ENCODE assay signal across 8 cellular contexts in the genomic region with DNA sequence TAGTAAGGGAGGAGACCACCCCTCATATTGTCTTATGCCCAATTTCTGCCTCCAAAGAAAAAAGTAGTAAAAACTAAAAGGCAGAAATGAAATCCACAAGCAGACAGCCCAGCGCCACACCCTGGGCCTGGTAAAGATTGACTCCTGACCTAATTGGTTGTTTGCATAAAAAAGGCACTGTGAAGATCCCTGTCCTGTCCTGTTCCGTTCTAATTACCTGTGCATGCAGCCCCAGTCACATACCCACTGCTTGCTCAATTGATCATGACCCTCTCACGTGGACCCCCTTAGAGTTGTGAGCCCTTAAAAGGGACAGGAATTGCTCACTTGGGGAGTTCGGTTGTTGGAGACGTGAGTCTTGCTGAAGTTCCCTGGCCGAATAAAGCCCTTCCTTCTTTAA. TPM values are rescaled to one million over a fixed set of nuclear protein-coding genes. Genes with fewer than 3 reads are reported as not detected.
DNase-seq lines count a peak whose midpoint lies in the region; ATAC-seq, FAIRE-seq and TF ChIP-seq lines count a peak whose summit lies in the region.
"Not testable (repeated sequence)": the region's sequence is repeated elsewhere in the genome, so short reads cannot be mapped to it uniquely, and the experiment has no call there.

No MANE protein-coding gene starts in this region.

- H3K27ac ChIP-seq in BLaER1 (peak overlapping the region; percentile 96; the same call in 1 of the 2 replicates), HUES48 (ENCODE audit: low read depth, low read length) (peak overlapping the region; percentile 95), stomach (peak overlapping the region in 4 of 5 donors; percentile 94 to 98 (median 96))
- H3K27ac ChIP-seq in HepG2 (ENCODE audit: extremely low read length, insufficient read depth, low read length), result not testable (repeated sequence)

- FAIRE-seq in HepG2 (lab: Jason Lieb, UNC), result not testable (repeated sequence)

- H3K4me1 ChIP-seq in BLaER1 (peaks cover 31% of the 10 kb centered on the region), HUES48 (ENCODE audit: control insufficient read depth, insufficient read depth, low read length) (peaks cover 20% of the 10 kb centered on the region), HepG2 (ENCODE audit: insufficient read depth, low read length) (peaks cover 51% of the 10 kb centered on the region), stomach (peaks cover 18 to 33% (median 26%) of the 10 kb centered on the region in 4 donors)

- ATAC-seq in activated CD4-positive, alpha-beta T cell treated with anti-CD3 and anti-CD28 coated beads for 36 hours; effector memory CD8-positive, alpha-beta T cell (replicated peaks); HepG2: not testable (repeated sequence)

- not testable (repeated sequence) for H3K36me3 Mint-ChIP-seq in activated CD4-positive, alpha-beta T cell treated with anti-CD3 and anti-CD28 coated beads for 36 hours (ENCODE audit: low read depth); activated naive CD4-positive, alpha-beta T cell treated with anti-CD3 and anti-CD28 coated beads, Interleukin-2, amount 10 ng/mL, durations not matched to agents 7 days and 5 days; nephron (ENCODE audit: low read depth)
- peaks cover 35% of the 10 kb centered on the region for H3K36me3 Mint-ChIP-seq in effector memory CD8-positive, alpha-beta T cell (ENCODE audit: insufficient read depth)

- not testable (repeated sequence) for H3K27me3 ChIP-seq in BLaER1; HUES48 (ENCODE audit: control insufficient read depth, insufficient read depth, low read length); HepG2 (ENCODE audit: control insufficient read depth in 1 of 2, insufficient read depth in 2 of 2, low read length in 2 of 2); stomach

- H3K27ac Mint-ChIP-seq in activated CD4-positive, alpha-beta T cell treated with anti-CD3 and anti-CD28 coated beads for 36 hours, result peak overlapping the region; percentile 100
- peak overlapping the region; percentile 42 for H3K27ac Mint-ChIP-seq in activated naive CD4-positive, alpha-beta T cell treated with anti-CD3 and anti-CD28 coated beads, Interleukin-2, amount 10 ng/mL, durations not matched to agents 7 days and 5 days
- peak overlapping the region; percentile 53 to 100 for H3K27ac Mint-ChIP-seq in effector memory CD8-positive, alpha-beta T cell
- peak overlapping the region; percentile 99 for H3K27ac Mint-ChIP-seq in nephron

- POLR2A ChIA-PET in activated CD4-positive, alpha-beta T cell treated with anti-CD3 and anti-CD28 coated beads for 36 hours (lab: Charles Lee), result not testable (repeated sequence)
- POLR2A ChIA-PET in HepG2 (lab: Yijun Ruan, JAX), result interaction anchor here (3.2 to 3.3 kb wide), 2 partner anchors 9 to 11 kb away, joined by 54 to 145 read pairs; partner anchors contain the start of gene GZF1

- not testable (repeated sequence) for H3K4me2 ChIP-seq in BLaER1; HepG2 (ENCODE audit: low read depth, low read length)

- not testable (repeated sequence) for H3K36me3 ChIP-seq in BLaER1; HUES48 (ENCODE audit: control insufficient read depth, insufficient read depth, low read length); HepG2 (replicated peaks in 1 of 2; ENCODE audit: control insufficient read depth in 1 of 2, insufficient read depth in 2 of 2, low read length in 2 of 2); stomach

- H3K4me3 Mint-ChIP-seq in activated CD4-positive, alpha-beta T cell treated with anti-CD3 and anti-CD28 coated beads for 36 hours, result peak overlapping the region; percentile 9
- H3K4me3 Mint-ChIP-seq in activated naive CD4-positive, alpha-beta T cell treated with anti-CD3 and anti-CD28 coated beads, Interleukin-2, amount 10 ng/mL, durations not matched to agents 7 days and 5 days, result peak overlapping the region; percentile 15
- H3K4me3 Mint-ChIP-seq in effector memory CD8-positive, alpha-beta T cell, result peak overlapping the region in 1 of 2 donors; percentile 27
- peak overlapping the region; percentile 64 to 80 (median 68) for H3K4me3 Mint-ChIP-seq in nephron

- H3K79me2 ChIP-seq in HepG2 (ENCODE audit: insufficient read depth, low read length), result peaks cover 26% of the 10 kb centered on the region

- H4K20me1 ChIP-seq in BLaER1 (peaks cover 24% of the 10 kb centered on the region), HepG2 (ENCODE audit: insufficient read depth, low read length) (peaks cover 12% of the 10 kb centered on the region)

- not testable (repeated sequence) for TF ChIP-seq POLR2A in HepG2 (IDR thresholded peaks at IDR 0.05; ENCODE audit: insufficient read depth in 1 of 2, low read depth in 2 of 2, low read length in 2 of 2); stomach (IDR thresholded peaks at IDR 0.05)

- not testable (repeated sequence) for BruUV-seq in HepG2 (replicated peaks; lab: Mats Ljungman, UMichigan)

- H3K4me3 ChIP-seq in BLaER1; HUES48 (ENCODE audit: low read depth, low read length); HepG2 (replicated peaks in 1 of 3; ENCODE audit: insufficient read depth in 1 of 3, low read depth in 2 of 3, low read length in 3 of 3); stomach: not testable (repeated sequence)

- intact Hi-C loops in activated CD4-positive, alpha-beta T cell treated with anti-CD3 and anti-CD28 coated beads for 36 hours (cut with DNase I, micrococcal nuclease), result loop anchor here in 1 of 2 experiments (2.0 to 10.0 kb wide), 2 partner anchors 72 to 294 kb away; partner anchors contain the start of gene NAPB
- intact Hi-C loops in HepG2 (cut with micrococcal nuclease; ENCODE audit: unreplicated experiment), result loop anchor here (10.0 kb wide), 1 partner anchor 494 kb away; no protein-coding TSS in a partner anchor
- intact Hi-C loops in stomach (cut with DNase I; ENCODE audit: low total_unique reads), result not testable (repeated sequence)

- H3K27me3 Mint-ChIP-seq in activated CD4-positive, alpha-beta T cell treated with anti-CD3 and anti-CD28 coated beads for 36 hours; activated naive CD4-positive, alpha-beta T cell treated with anti-CD3 and anti-CD28 coated beads, Interleukin-2, amount 10 ng/mL, durations not matched to agents 7 days and 5 days; effector memory CD8-positive, alpha-beta T cell; nephron (ENCODE audit: low read depth): not testable (repeated sequence)

- TF ChIP-seq RAD21 in HepG2 (CRISPR knock-in tag; IDR thresholded peaks at IDR 0.05), result not testable (repeated sequence)

- TF ChIP-seq EP300 in HepG2 (IDR thresholded peaks at IDR 0.05; ENCODE audit: low read depth in 2 of 2, low read length in 2 of 2); HepG2 (CRISPR knock-in tag; IDR thresholded peaks at IDR 0.05; ENCODE audit: borderline replicate concordance); stomach (IDR thresholded peaks at IDR 0.05): not testable (repeated sequence)

- TF ChIP-seq CTCF in HepG2 (CRISPR knock-in tag; IDR thresholded peaks at IDR 0.05); nephron (IDR thresholded peaks at IDR 0.05; ENCODE audit: unreplicated experiment in 3 of 3); stomach (IDR thresholded peaks at IDR 0.05): not testable (repeated sequence)

- not testable (repeated sequence) for H3K9me3 ChIP-seq in BLaER1; HUES48 (ENCODE audit: control insufficient read depth, insufficient read depth, low read length); HepG2 (ENCODE audit: low read length); stomach

- not testable (repeated sequence) for DNase-seq in activated CD4-positive, alpha-beta T cell treated with anti-CD3 and anti-CD28 coated beads for 36 hours; activated naive CD4-positive, alpha-beta T cell treated with anti-CD3 and anti-CD28 coated beads, Interleukin-2, amount 10 ng/mL, durations not matched to agents 7 days and 5 days; effector memory CD8-positive, alpha-beta T cell; HepG2 (ENCODE audit: low spot score); stomach

- peaks cover 24% of the 10 kb centered on the region for H3K4me1 Mint-ChIP-seq in activated CD4-positive, alpha-beta T cell treated with anti-CD3 and anti-CD28 coated beads for 36 hours
- H3K4me1 Mint-ChIP-seq in activated naive CD4-positive, alpha-beta T cell treated with anti-CD3 and anti-CD28 coated beads, Interleukin-2, amount 10 ng/mL, durations not matched to agents 7 days and 5 days, result peaks cover 36% of the 10 kb centered on the region
- peaks cover 14 to 18% of the 10 kb centered on the region in 2 donors for H3K4me1 Mint-ChIP-seq in effector memory CD8-positive, alpha-beta T cell (ENCODE audit: low read depth in 2 of 2)
- H3K4me1 Mint-ChIP-seq in nephron, result peaks cover 39% of the 10 kb centered on the region

- H3K9ac ChIP-seq in BLaER1, result peak overlapping the region; percentile 97; the same call in 1 of the 2 replicates
- not testable (repeated sequence) for H3K9ac ChIP-seq in HUES48 (ENCODE audit: low read depth, low read length); HepG2 (ENCODE audit: insufficient read depth, low read depth, low read length)

- H3K9me3 Mint-ChIP-seq in activated CD4-positive, alpha-beta T cell treated with anti-CD3 and anti-CD28 coated beads for 36 hours (ENCODE audit: low read depth); activated naive CD4-positive, alpha-beta T cell treated with anti-CD3 and anti-CD28 coated beads, Interleukin-2, amount 10 ng/mL, durations not matched to agents 7 days and 5 days; effector memory CD8-positive, alpha-beta T cell; nephron: not testable (repeated sequence)

- CTCF ChIA-PET in activated CD4-positive, alpha-beta T cell treated with anti-CD3 and anti-CD28 coated beads for 36 hours (lab: Charles Lee), result interaction anchor here (1.0 to 2.1 kb wide), 3 partner anchors 10 to 73 kb away, joined by 4 to 12 read pairs (median 7); partner anchors contain the start of gene NAPB
- CTCF ChIA-PET in activated naive CD4-positive, alpha-beta T cell treated with anti-CD3 and anti-CD28 coated beads, Interleukin-2, amount 10 ng/mL, durations not matched to agents 7 days and 5 days (lab: Charles Lee), result interaction anchor here (1.6 kb wide), 1 partner anchor 70 kb away, joined by 4 read pairs; no protein-coding TSS in a partner anchor
- CTCF ChIA-PET in HepG2 (lab: Yijun Ruan, JAX; ENCODE audit: low intra/inter-chr PET ratio, low total read pairs), result not testable (repeated sequence)

- not testable (repeated sequence) for H2AFZ ChIP-seq in HepG2 (ENCODE audit: low read length)

- WGBS in HepG2 (ENCODE audit: low lambda C conversion rate), result 88% methylated on average over 6 of the region's 6 CpGs
- 87 to 92% (median 89%) methylated on average over 6 of the region's 6 CpGs for WGBS in stomach, 5 donors

- in situ Hi-C loops in HepG2 (cut with HindIII; ENCODE audit: extremely low pct_ligation_motif_present, low pct_unique_long_range_greater_than_20kb), result not testable (repeated sequence)

RNA-seq across cellular contexts. Expression of gene NXT1, which starts 2.1 kb away (rescaled TPM):
- total RNA-seq in activated CD4-positive, alpha-beta T cell treated with anti-CD3 and anti-CD28 coated beads for 36 hours, result 10 to 100 TPM; 34.4 to 35.5 TPM
- total RNA-seq in HepG2 (2016; rRNA removed; fragmentation: Illumina TruSeq; extraction: Trizol), result 65.9 and 69.7 TPM in 2 replicates
- total RNA-seq in HepG2 (2016; cell fraction: cytosol; rRNA removed; fragmentation: Illumina TruSeq; extraction: Trizol; ENCODE audit: low read depth), result 33.9 and 44.3 TPM in 2 replicates
- 66.3 and 67.2 TPM in 2 replicates for total RNA-seq in HepG2 (2016; cell fraction: insoluble cytoplasmic fraction; rRNA removed; fragmentation: Illumina TruSeq; extraction: Trizol)
- 44.7 and 63.8 TPM in 2 replicates for total RNA-seq in HepG2 (2016; cell fraction: membrane; rRNA removed; fragmentation: Illumina TruSeq; extraction: Trizol)
- 24.4 and 28.0 TPM in 2 replicates for total RNA-seq in HepG2 (2016; cell fraction: nucleus; rRNA removed; fragmentation: Illumina TruSeq; extraction: Trizol)
- 35.6 and 40.8 TPM in 2 replicates for polyA plus RNA-seq in HepG2 (2011; rRNA removed)
- polyA plus RNA-seq in HepG2 (2011; cell fraction: cytosol; rRNA removed), result 43.8 and 47.5 TPM in 2 replicates
- 14.7 and 15.8 TPM in 2 replicates for polyA plus RNA-seq in HepG2 (2011; cell fraction: nucleus; rRNA removed)
- 26.7 and 32.9 TPM in 2 replicates for polyA plus RNA-seq in HepG2 (2012)
- 18.8 and 30.9 TPM in 2 replicates for polyA plus RNA-seq in HepG2 (2016; cell fraction: cytosol; fragmentation: Illumina TruSeq; extraction: Trizol; ENCODE audit: low read depth)
- 62.5 and 64.4 TPM in 2 replicates for polyA plus RNA-seq in HepG2 (2016; cell fraction: insoluble cytoplasmic fraction; fragmentation: Illumina TruSeq; extraction: Trizol; ENCODE audit: low read depth)
- 26.0 and 39.0 TPM in 2 replicates for polyA plus RNA-seq in HepG2 (2016; cell fraction: membrane; fragmentation: Illumina TruSeq; extraction: Trizol; ENCODE audit: low read depth)
- 41.7 and 47.7 TPM in 2 replicates for polyA plus RNA-seq in HepG2 (2016; cell fraction: nucleus; fragmentation: Illumina TruSeq; extraction: Trizol; ENCODE audit: insufficient read depth, low read depth)
- polyA minus RNA-seq in HepG2 (2011; rRNA and poly(A)+ RNA removed; ENCODE audit: low replicate concordance), result 25.3 and 27.2 TPM in 2 replicates
- polyA minus RNA-seq in HepG2 (2011; cell fraction: cytosol; rRNA and poly(A)+ RNA removed), result 11.5 and 13.4 TPM in 2 replicates
- 8.2 and 10.1 TPM in 2 replicates for polyA minus RNA-seq in HepG2 (2011; cell fraction: nucleus; rRNA and poly(A)+ RNA removed)
- 10 to 100 TPM in 1 of 5 donors, 1 to 10 TPM in 4; 2.3 to 17.6 (median 9.0) TPM for total RNA-seq in stomach
- 10 to 100 TPM; 22.1 to 24.8 (median 22.2) TPM for polyA plus RNA-seq in stomach

RNA-seq across cellular contexts. Expression of gene GZF1, which starts 13.5 kb away (rescaled TPM):
- 1 to 10 TPM; 6.9 to 8.9 TPM for total RNA-seq in activated CD4-positive, alpha-beta T cell treated with anti-CD3 and anti-CD28 coated beads for 36 hours
- total RNA-seq in HepG2 (2016; rRNA removed; fragmentation: Illumina TruSeq; extraction: Trizol), result 26.0 and 26.4 TPM in 2 replicates
- total RNA-seq in HepG2 (2016; cell fraction: cytosol; rRNA removed; fragmentation: Illumina TruSeq; extraction: Trizol; ENCODE audit: low read depth), result 1.9 and 2.6 TPM in 2 replicates
- 22.9 and 24.5 TPM in 2 replicates for total RNA-seq in HepG2 (2016; cell fraction: insoluble cytoplasmic fraction; rRNA removed; fragmentation: Illumina TruSeq; extraction: Trizol)
- total RNA-seq in HepG2 (2016; cell fraction: membrane; rRNA removed; fragmentation: Illumina TruSeq; extraction: Trizol), result 8.6 and 9.9 TPM in 2 replicates
- total RNA-seq in HepG2 (2016; cell fraction: nucleus; rRNA removed; fragmentation: Illumina TruSeq; extraction: Trizol), result 19.0 and 22.5 TPM in 2 replicates
- polyA plus RNA-seq in HepG2 (2011; rRNA removed), result 16.9 and 21.9 TPM in 2 replicates
- 9.4 and 15.6 TPM in 2 replicates for polyA plus RNA-seq in HepG2 (2011; cell fraction: cytosol; rRNA removed)
- 66.6 and 67.6 TPM in 2 replicates for polyA plus RNA-seq in HepG2 (2011; cell fraction: nucleus; rRNA removed)
- 9.0 and 9.7 TPM in 2 replicates for polyA plus RNA-seq in HepG2 (2012)
- polyA plus RNA-seq in HepG2 (2016; cell fraction: cytosol; fragmentation: Illumina TruSeq; extraction: Trizol; ENCODE audit: low read depth), result 0.93 and 1.7 TPM in 2 replicates
- 14.6 and 15.6 TPM in 2 replicates for polyA plus RNA-seq in HepG2 (2016; cell fraction: insoluble cytoplasmic fraction; fragmentation: Illumina TruSeq; extraction: Trizol; ENCODE audit: low read depth)
- polyA plus RNA-seq in HepG2 (2016; cell fraction: membrane; fragmentation: Illumina TruSeq; extraction: Trizol; ENCODE audit: low read depth), result 3.4 and 4.4 TPM in 2 replicates
- 27.5 and 33.7 TPM in 2 replicates for polyA plus RNA-seq in HepG2 (2016; cell fraction: nucleus; fragmentation: Illumina TruSeq; extraction: Trizol; ENCODE audit: insufficient read depth, low read depth)
- polyA minus RNA-seq in HepG2 (2011; rRNA and poly(A)+ RNA removed; ENCODE audit: low replicate concordance), result 48.6 and 69.0 TPM in 2 replicates
- 17.5 and 22.3 TPM in 2 replicates for polyA minus RNA-seq in HepG2 (2011; cell fraction: cytosol; rRNA and poly(A)+ RNA removed)
- 37.7 and 38.0 TPM in 2 replicates for polyA minus RNA-seq in HepG2 (2011; cell fraction: nucleus; rRNA and poly(A)+ RNA removed)
- total RNA-seq in stomach, result 10 to 100 TPM in 3 of 5 donors, 1 to 10 TPM in 2; 2.9 to 19.7 (median 10.3) TPM
- 1 to 10 TPM; 4.4 to 7.6 (median 6.0) TPM for polyA plus RNA-seq in stomach

Comparison
In these comparisons a context has a peak if more than half of its experiments do, and no peak if none do; other contexts are left out.
1. H3K27ac Mint-ChIP-seq: peak in every context shown above with its lines; median percentile 100 in activated CD4-positive, alpha-beta T cell treated with anti-CD3 and anti-CD28 coated beads for 36 hours; 99 in nephron; 76 in effector memory CD8-positive, alpha-beta T cell; 42 in activated naive CD4-positive, alpha-beta T cell treated with anti-CD3 and anti-CD28 coated beads, Interleukin-2, amount 10 ng/mL, durations not matched to agents 7 days and 5 days.